Comparison of ENCODE assay signal across 13 cellular contexts in the genomic region with DNA sequence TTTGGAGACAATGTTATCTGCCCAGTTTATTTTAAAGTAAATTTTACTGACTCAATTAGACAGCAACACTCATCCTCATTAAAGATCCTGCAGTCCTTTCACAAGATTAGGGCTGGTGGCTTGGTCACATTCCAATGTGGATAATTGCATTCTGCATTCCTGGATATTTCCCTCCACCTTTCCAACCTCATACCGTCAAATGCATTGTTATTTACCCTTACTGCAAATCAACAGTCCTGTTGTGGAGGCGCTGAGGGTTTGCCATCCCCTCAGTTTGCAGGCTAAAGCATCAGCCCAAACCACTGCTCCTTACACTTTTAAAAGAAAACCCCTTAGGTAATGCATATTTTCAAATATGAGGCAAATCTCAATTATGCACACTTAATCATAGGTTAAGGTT. TPM values are rescaled to one million over a fixed set of nuclear protein-coding genes. Genes with fewer than 3 reads are reported as not detected.
A peak's percentile ranks its signal among the peaks of the same experiment; 100 is the strongest.
DNase-seq lines count a peak whose midpoint lies in the region; FAIRE-seq and TF ChIP-seq lines count a peak whose summit lies in the region.
"Had no signal": no experiment of that assay in that cellular context is flagged by ENCODE, and none has a peak within 500 bp of the region (broad histone marks: within the 10 kb centered on the region; RNA-seq: fewer than 3 reads in every experiment).

No MANE protein-coding gene starts in this region.

- H3K18ac ChIP-seq in mesendoderm (ENCODE audit: low read length), result peak overlapping the region; percentile 95

- H3K36me3 ChIP-seq in GM23248 (ENCODE audit: low read depth) (peaks cover 29% of the 10 kb centered on the region), adipocyte (ENCODE audit: control insufficient read depth, insufficient read depth, low read length, severe bottlenecking) (peaks cover 19% of the 10 kb centered on the region), mesendoderm (ENCODE audit: control insufficient read depth, insufficient read depth, low read length) (peaks cover 4% of the 10 kb centered on the region), right atrium auricular region (peaks cover 30% of the 10 kb centered on the region)
- H3K36me3 ChIP-seq: pancreas had no signal

- no peaks in the 10 kb centered on the region for H3K27me3 Mint-ChIP-seq in activated naive CD4-positive, alpha-beta T cell treated with anti-CD3 and anti-CD28 coated beads, Interleukin-2, amount 10 ng/mL, durations not matched to agents 7 days and 5 days

- H3K4me3 Mint-ChIP-seq in activated naive CD4-positive, alpha-beta T cell treated with anti-CD3 and anti-CD28 coated beads, Interleukin-2, amount 10 ng/mL, durations not matched to agents 7 days and 5 days, result no peak overlapping the region

- H3K9ac ChIP-seq in GM23248 (no peak overlapping the region), adipocyte (ENCODE audit: low read length) (peak overlapping the region; percentile 0), mesendoderm (ENCODE audit: low read length) (no peak overlapping the region)

- H3K4me3 ChIP-seq in GM23248, result no peak overlapping the region
- H3K4me3 ChIP-seq in adipocyte (ENCODE audit: low read length), result no peak overlapping the region
- no peak overlapping the region for H3K4me3 ChIP-seq in mesendoderm (ENCODE audit: low read length)
- H3K4me3 ChIP-seq in right atrium auricular region, result no peak overlapping the region
- H3K4me3 ChIP-seq: lung had no signal

- H3K27ac ChIP-seq in 22Rv1 (peak overlapping the region; percentile 99), GM23248 (0 out of 2 replicates have a peak overlapping the region, but pooled peaks have one; percentile 5), mesendoderm (ENCODE audit: low read depth, low read length) (peak overlapping the region; percentile 95), right atrium auricular region (peak overlapping the region in 1 of 2 donors; percentile 96)
- H3K27ac ChIP-seq: epithelial cell of prostate had no signal

- peaks cover 41% of the 10 kb centered on the region for H3F3A ChIP-seq in GM23248 (ENCODE audit: insufficient read depth)

- H3K23ac ChIP-seq in mesendoderm (ENCODE audit: low read length), result no peak overlapping the region

- peak overlapping the region; percentile 45 for H2BK15ac ChIP-seq in mesendoderm (replicated peaks; ENCODE audit: low read depth)

- H2BK5ac ChIP-seq in mesendoderm (ENCODE audit: low read length), result peak overlapping the region; percentile 7

- H3K79me2 ChIP-seq in GM23248 (ENCODE audit: insufficient read depth) (peaks cover 34% of the 10 kb centered on the region), mesendoderm (ENCODE audit: control insufficient read depth, insufficient read depth, low read length) (peaks cover 21% of the 10 kb centered on the region)

- no peaks in the 10 kb centered on the region for H3K9me2 ChIP-seq in GM23248 (ENCODE audit: insufficient read depth)

- peak overlapping the region; percentile 37 for H3K56ac ChIP-seq in mesendoderm (ENCODE audit: low read length)

- WGBS in GM23248 (ENCODE audit: low coverage in 1 of 2, low lambda C conversion rate in 2 of 2, missing lambda C conversion rate in 2 of 2), 2 experiments, result 51 to 68% methylated on average over 2 of the region's 2 CpGs
- WGBS in mesendoderm (ENCODE audit: extremely low coverage, insufficient coverage, low lambda C conversion rate), result no CpG with 5 or more reads among the region's 2 CpGs

- no peak for TF ChIP-seq CTCF in 22Rv1 (IDR thresholded peaks at IDR 0.05)
- no peak for TF ChIP-seq CTCF in right atrium auricular region (IDR thresholded peaks at IDR 0.05)

- H3K4ac ChIP-seq in mesendoderm (ENCODE audit: low read depth, low read length), result no peak overlapping the region

- H3K9me3 ChIP-seq in GM23248 (ENCODE audit: low read depth) (no peaks in the 10 kb centered on the region), adipocyte (ENCODE audit: control insufficient read depth, low read length) (no peaks in the 10 kb centered on the region), right atrium auricular region (no peaks in the 10 kb centered on the region)
- H3K9me3 ChIP-seq: pancreas had no signal

- CTCF ChIA-PET in activated naive CD4-positive, alpha-beta T cell treated with anti-CD3 and anti-CD28 coated beads, Interleukin-2, amount 10 ng/mL, durations not matched to agents 7 days and 5 days (lab: Charles Lee), result interaction anchor here (0.6 to 2.0 kb wide), 26 partner anchors 9 to 1217 kb away, joined by 3 to 21 read pairs (median 3); a partner anchor contains a TSS

- H3K4me1 ChIP-seq in GM23248 (ENCODE audit: insufficient read depth) (peaks cover 29% of the 10 kb centered on the region), adipocyte (ENCODE audit: control insufficient read depth, insufficient read depth, low read length) (peaks cover 28% of the 10 kb centered on the region), mesendoderm (ENCODE audit: control insufficient read depth, low read depth, low read length) (peaks cover 9% of the 10 kb centered on the region), right atrium auricular region (peaks cover 0 to 29% of the 10 kb centered on the region in 2 donors)

- H3K9me3 Mint-ChIP-seq in activated naive CD4-positive, alpha-beta T cell treated with anti-CD3 and anti-CD28 coated beads, Interleukin-2, amount 10 ng/mL, durations not matched to agents 7 days and 5 days, result no peaks in the 10 kb centered on the region

- H3K36me3 Mint-ChIP-seq in activated naive CD4-positive, alpha-beta T cell treated with anti-CD3 and anti-CD28 coated beads, Interleukin-2, amount 10 ng/mL, durations not matched to agents 7 days and 5 days, result peaks cover 31% of the 10 kb centered on the region

- H4K8ac ChIP-seq in mesendoderm (ENCODE audit: low read depth, low read length), result no peak overlapping the region

- H3K4me2 ChIP-seq in GM23248 (ENCODE audit: unreplicated experiment), result peak overlapping the region; percentile 14
- no peak overlapping the region for H3K4me2 ChIP-seq in mesendoderm (ENCODE audit: low read length)

- no peak for FAIRE-seq in GM12891 (lab: Jason Lieb, UNC)

- DNase-seq in GM23248 (no peak), adipocyte (ENCODE audit: low read depth) (no peak), mesendoderm (peak; percentile 96), NCI-H524 (lab: John Stamatoyannopoulos, UW) (no peak), GM12891 (ENCODE audit: insufficient read length, low spot score) (no peak), right atrium auricular region (ENCODE audit: low spot score) (no peak)
- DNase-seq in activated naive CD4-positive, alpha-beta T cell treated with anti-CD3 and anti-CD28 coated beads, Interleukin-2, amount 10 ng/mL, durations not matched to agents 7 days and 5 days, result no peak
- DNase-seq: activated naive CD4-positive, alpha-beta T cell treated with Interleukin-2 at 50 U/mL for 16 hours; stimulated activated CD4-positive, alpha-beta T cell treated with anti-CD3 and anti-CD28 coated beads, Interleukin-1b, Interleukin-23, amount 100 ng/mL, for 48 hours had no signal

- H3K27me3 ChIP-seq in GM23248 (replicated peaks; ENCODE audit: insufficient read depth), result no peaks in the 10 kb centered on the region
- H3K27me3 ChIP-seq in adipocyte (replicated peaks; ENCODE audit: control insufficient read depth, insufficient read depth, low read length), result no peaks in the 10 kb centered on the region
- no peaks in the 10 kb centered on the region for H3K27me3 ChIP-seq in mesendoderm (ENCODE audit: insufficient read depth, low read length, poor library complexity)
- H3K27me3 ChIP-seq in right atrium auricular region, result no peaks in the 10 kb centered on the region
- H3K27me3 ChIP-seq: pancreas had no signal

- H2AFZ ChIP-seq in GM23248, result no peak overlapping the region

- H4K5ac ChIP-seq in mesendoderm (ENCODE audit: low read length), result no peak overlapping the region

- no peak for TF ChIP-seq POLR2A in GM12891 (IDR thresholded peaks at IDR 0.05; ENCODE audit: low read depth, low read length)

- H2BK120ac ChIP-seq in mesendoderm (ENCODE audit: low read depth, low read length), result peak overlapping the region; percentile 51

- peaks cover 5% of the 10 kb centered on the region; the same call in 1 of the 2 replicates for H4K20me1 ChIP-seq in GM23248 (ENCODE audit: insufficient read depth)

- no peaks in the 10 kb centered on the region for H3K79me1 ChIP-seq in mesendoderm (ENCODE audit: low read length)

- no peak overlapping the region for H2AK5ac ChIP-seq in mesendoderm (ENCODE audit: low read length)

- H3K27ac Mint-ChIP-seq in activated naive CD4-positive, alpha-beta T cell treated with anti-CD3 and anti-CD28 coated beads, Interleukin-2, amount 10 ng/mL, durations not matched to agents 7 days and 5 days, result no peak overlapping the region

- in situ Hi-C loops in GM23248 (cut with MboI), result no loop called here

- H3K4me1 Mint-ChIP-seq in activated naive CD4-positive, alpha-beta T cell treated with anti-CD3 and anti-CD28 coated beads, Interleukin-2, amount 10 ng/mL, durations not matched to agents 7 days and 5 days, result peaks cover 40% of the 10 kb centered on the region

TF ChIP-seq in GM12891, 5 proteins besides CTCF, POLR2A, EP300 and RAD21:
- TF ChIP-seq TAF1 (IDR thresholded peaks at IDR 0.05; ENCODE audit: low read depth, low read length) (no peak), POU2F2 (IDR thresholded peaks at IDR 0.05; ENCODE audit: low read depth, low read length) (no peak), POLR2AphosphoS5 (IDR thresholded peaks at IDR 0.05; ENCODE audit: low read depth, low read length) (no peak), SPI1 (IDR thresholded peaks at IDR 0.05; ENCODE audit: low read depth, low read length) (no peak), PAX5 (IDR thresholded peaks at IDR 0.05; ENCODE audit: insufficient read depth, low read length, severe bottlenecking) (no peak)
TF ChIP-seq in GM12891: peak in this region for 0.

RNA-seq across cellular contexts. Expression of a gene that starts 5.4 kb away (rescaled TPM):
- 1,051 and 1,192 TPM in 2 replicates for total RNA-seq in GM23248 (2014; rRNA removed; shearing (Covaris generic))
- 644 and 672 TPM in 2 replicates for polyA plus RNA-seq in GM23248 (2016; fragmentation: Nextera tagmentation; extraction: Ambion mirVana)
- 91.4 TPM for polyA plus RNA-seq in mesendoderm (2013, experiment 1 of 2)
- 86.1 TPM for polyA plus RNA-seq in mesendoderm (2013, experiment 2 of 2)
- 9.6 TPM for polyA plus RNA-seq in GM12891 (2012; ENCODE audit: low read depth, missing spikeins)
- total RNA-seq in right atrium auricular region, result 100 to 1,000 TPM; 119 to 208 TPM
